ENCODE assay signal across 8 cellular contexts in the genomic region with DNA sequence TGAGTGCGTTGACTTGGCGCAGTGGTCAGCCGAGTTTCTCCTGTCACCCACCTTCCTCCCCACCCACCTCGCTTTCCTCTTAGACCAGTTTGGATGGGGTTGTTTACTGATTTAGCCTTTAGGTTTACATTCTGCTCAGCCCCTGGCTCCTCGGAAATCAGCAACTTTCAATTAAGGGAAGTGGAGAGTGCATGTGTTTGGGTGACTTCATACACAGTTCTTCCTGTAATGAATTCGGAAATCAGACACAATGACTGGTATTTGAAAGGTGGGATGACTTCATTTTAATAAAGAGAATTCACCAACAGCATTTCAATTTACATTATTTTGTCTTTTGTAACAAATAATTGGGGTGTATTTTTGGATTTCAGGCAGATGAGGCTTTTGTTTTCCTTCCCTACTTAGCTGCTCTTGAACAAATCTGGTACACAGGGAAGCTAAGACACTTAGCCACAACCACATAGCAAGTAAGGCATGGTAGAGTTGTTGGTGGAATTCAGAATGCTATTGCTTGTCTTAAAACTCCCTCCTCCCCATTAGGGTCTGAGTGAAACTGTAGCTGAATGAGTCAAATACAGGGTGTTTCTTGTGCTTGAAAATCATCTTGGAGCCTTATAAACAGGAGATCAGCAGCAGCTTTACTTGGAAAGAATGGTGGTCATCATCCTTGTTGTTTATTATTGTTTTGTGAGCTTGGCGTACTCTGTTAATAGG. TPM values are rescaled to one million over a fixed set of nuclear protein-coding genes. Genes with fewer than 3 reads are reported as not detected.
A peak's percentile ranks its signal among the peaks of the same experiment; 100 is the strongest.
DNase-seq lines count a peak whose midpoint lies in the region.

No MANE protein-coding gene starts in this region.

- H3K36me3 ChIP-seq in adipocyte (ENCODE audit: control insufficient read depth, insufficient read depth, low read length, severe bottlenecking), result peaks cover 11% of the 10 kb centered on the region

- no peaks in the 10 kb centered on the region for H3K27me3 ChIP-seq in adipocyte (replicated peaks; ENCODE audit: control insufficient read depth, insufficient read depth, low read length)

- peak; percentile 6 for DNase-seq in activated gamma-delta T cell treated with anti-CD3 and anti-CD28 coated beads, Interleukin-2, amount 50 U/mL, for 16 hours (ENCODE audit: low read depth)
- DNase-seq in activated gamma-delta T cell treated with Interleukin-2 at 50 U/mL for 16 hours (no peak), LHCN-M2 (ENCODE audit: low read depth) (peak; percentile 26), adipocyte (ENCODE audit: low read depth) (peak; percentile 61), hepatic stellate cell (ENCODE audit: low spot score) (peak; percentile 17), skeletal muscle cell (ENCODE audit: low read depth) (no peak), DMS114 treated with DMSO at 0.1 percent for 48 hours (lab: John Stamatoyannopoulos, UW; ENCODE audit: unreplicated experiment) (no peak), mucosa of gallbladder (ENCODE audit: low spot score) (no peak)

- H3K9me3 ChIP-seq in adipocyte (ENCODE audit: control insufficient read depth, low read length), result no peaks in the 10 kb centered on the region

- peak overlapping the region; percentile 89 for H3K9ac ChIP-seq in adipocyte (ENCODE audit: low read length)

- H3K4me3 ChIP-seq in adipocyte (ENCODE audit: low read length) (peak overlapping the region; percentile 87), skeletal muscle cell (ENCODE audit: low read depth, low read length) (peak overlapping the region; percentile 98)

- peaks cover 38% of the 10 kb centered on the region for H3K4me1 ChIP-seq in adipocyte (ENCODE audit: control insufficient read depth, insufficient read depth, low read length)

RNA-seq across cellular contexts. Expression of a gene that starts 0.9 kb away (rescaled TPM):
- total RNA-seq in LHCN-M2 (2014; rRNA removed) (41.4 and 44.9 TPM in 2 replicates), mucosa of gallbladder (78.8 TPM)
- polyA plus RNA-seq in LHCN-M2 (2012), result 17.0 TPM

RNA-seq across cellular contexts. Expression of a gene that starts 48.1 kb away (rescaled TPM):
- total RNA-seq in LHCN-M2 (2014; rRNA removed), result 11.5 and 15.1 TPM in 2 replicates
- polyA plus RNA-seq in LHCN-M2 (2012), result 5.1 TPM
- 16.8 TPM for total RNA-seq in mucosa of gallbladder

RNA-seq across cellular contexts. Expression of a gene that starts 56.7 kb away (rescaled TPM):
- total RNA-seq in LHCN-M2 (2014; rRNA removed) (50.3 and 57.8 TPM in 2 replicates), mucosa of gallbladder (36.5 TPM)
- polyA plus RNA-seq in LHCN-M2 (2012), result 25.6 TPM

Comparison
In these comparisons a context has a peak if more than half of its experiments do, and no peak if none do; other contexts are left out.
1. DNase-seq: peak in activated gamma-delta T cell treated with anti-CD3 and anti-CD28 coated beads, Interleukin-2, amount 50 U/mL, for 16 hours (single experiment), LHCN-M2 (single experiment), adipocyte (single experiment) and hepatic stellate cell (single experiment); none in activated gamma-delta T cell treated with Interleukin-2 at 50 U/mL for 16 hours (single experiment), skeletal muscle cell (single experiment), DMS114 treated with DMSO at 0.1 percent for 48 hours (single experiment) and mucosa of gallbladder (single experiment).